In genomic region chr14:78399316-78399889, GRCh38 we compare ENCODE assay signal across 10 cellular contexts.
DNase-seq lines count a peak whose midpoint lies in the region; ATAC-seq, FAIRE-seq and TF ChIP-seq lines count a peak whose summit lies in the region.
"Had no signal": no experiment of that assay in that cellular context is flagged by ENCODE, and none has a peak within 500 bp of the region (broad histone marks: within the 10 kb centered on the region; RNA-seq: fewer than 3 reads in every experiment).

No MANE protein-coding gene starts in this region.

- SMC1A ChIA-PET in GM12878 (lab: Charles Lee; ENCODE audit: uncharacterized antibody, unreplicated experiment): interaction anchor here (1.0 kb wide), 1 partner anchor 49 kb away, joined by 3 read pairs; no protein-coding TSS in a partner anchor

- DNase-seq in activated CD4-positive, alpha-beta T cell treated with anti-CD3 and anti-CD28 coated beads for 48 hours: peak; percentile 27
- DNase-seq in activated CD4-positive, alpha-beta T cell treated with anti-CD3 and anti-CD28 coated beads, Interleukin-2, amount 50 U/mL, for 4 hours: no peak
- peak; percentile 14 for DNase-seq in KBM-7
- no peak for DNase-seq in GM12878 (ENCODE audit: low read depth, low spot score)
- peak; percentile 13 for DNase-seq in myocyte (ENCODE audit: low read depth)
- DNase-seq in coronary artery (ENCODE audit: low spot score): no peak
- no peak for DNase-seq in upper lobe of left lung
- no peak for DNase-seq in heart left ventricle
- DNase-seq: activated CD4-positive, CD25-positive, alpha-beta regulatory T cell treated with anti-CD3 and anti-CD28 coated beads, Interleukin-2, amount 50 U/mL, for 72 hours; NCI-H1105 had no signal

- TF ChIP-seq POLR2A in GM12878 (IDR thresholded peaks at IDR 0.05; ENCODE audit: low read depth, low read length) (no peak), upper lobe of left lung (IDR thresholded peaks at IDR 0.05) (no peak), heart left ventricle (IDR thresholded peaks at IDR 0.05) (no peak)

- intact Hi-C loops in GM12878 (cut with micrococcal nuclease; ENCODE audit: unreplicated experiment) (no loop called here), heart left ventricle (cut with DNase I) (no loop called here)

- CTCF ChIA-PET in GM12878 (lab: Yijun Ruan, JAX): no interaction called here

- RAD21 ChIA-PET in GM12878 (lab: Charles Lee; ENCODE audit: unreplicated experiment): no interaction called here

- H3K36me3 ChIP-seq in GM12878 (ENCODE audit: control insufficient read depth in 2 of 2, insufficient read depth in 2 of 2, low read length in 1 of 2): no peaks in the 10 kb centered on the region
- no peaks in the 10 kb centered on the region for H3K36me3 ChIP-seq in upper lobe of left lung
- no peaks in the 10 kb centered on the region for H3K36me3 ChIP-seq in heart left ventricle

- H3K4me2 ChIP-seq in GM12878 (ENCODE audit: control insufficient read depth, insufficient read depth): no peak overlapping the region

- TF ChIP-seq EP300 in GM12878 (IDR thresholded peaks at IDR 0.05; ENCODE audit: borderline replicate concordance in 1 of 2, control insufficient read depth in 1 of 2, low read depth in 2 of 2, low read length in 2 of 2): no peak
- no peak for TF ChIP-seq EP300 in upper lobe of left lung (IDR thresholded peaks at IDR 0.05)

- H3K4me3 ChIP-seq in GM12878 (no peak overlapping the region), coronary artery (no peak overlapping the region), upper lobe of left lung (no peak overlapping the region), heart left ventricle (no peak overlapping the region)

- 16% methylated on average over 3 of the region's 3 CpGs for WGBS in GM12878 (ENCODE audit: insufficient coverage, insufficient replicate concordance, low lambda C conversion rate, missing lambda C conversion rate)
- 63 to 68% methylated on average over 3 of the region's 3 CpGs for WGBS in upper lobe of left lung, 2 donors
- WGBS in heart left ventricle, 4 donors: 56% methylated on average over 3 of the region's 3 CpGs

- H3K9me3 ChIP-seq in GM12878 (replicated peaks; ENCODE audit: control insufficient read depth, insufficient read depth, low read length) (no peaks in the 10 kb centered on the region), upper lobe of left lung (no peaks in the 10 kb centered on the region), heart left ventricle (no peaks in the 10 kb centered on the region)

- no peak overlapping the region for H3K9ac ChIP-seq in GM12878 (ENCODE audit: control insufficient read depth, insufficient read depth, low read length)

- TF ChIP-seq RAD21 in GM12878 (IDR thresholded peaks at IDR 0.05; ENCODE audit: insufficient read depth, low read depth, low read length): no peak

- no peaks in the 10 kb centered on the region for H4K20me1 ChIP-seq in GM12878 (ENCODE audit: control insufficient read depth, insufficient read depth)

- no peak for TF ChIP-seq CTCF in GM12878 (IDR thresholded peaks at IDR 0.05 in 2 of 3, conservative IDR thresholded peaks at IDR 0.05 in 1 of 3; ENCODE audit: control insufficient read depth in 2 of 3, extremely low read depth in 1 of 3, insufficient read depth in 1 of 3, low read depth in 3 of 3, low read length in 3 of 3)
- no peak for TF ChIP-seq CTCF in coronary artery (IDR thresholded peaks at IDR 0.05)
- no peak for TF ChIP-seq CTCF in upper lobe of left lung (IDR thresholded peaks at IDR 0.05)
- no peak for TF ChIP-seq CTCF in heart left ventricle (IDR thresholded peaks at IDR 0.05)

- ATAC-seq in GM12878 (no peak), upper lobe of left lung (ENCODE audit: low FRiP score in 2 of 2) (no peak), heart left ventricle (no peak)

- POLR2A ChIA-PET in GM12878 (lab: Charles Lee): no interaction called here

- BruUV-seq in GM12878 (replicated peaks; lab: Mats Ljungman, UMichigan): no TSS peak

- H3K27me3 ChIP-seq in GM12878 (replicated peaks in 1 of 2; ENCODE audit: control insufficient read depth in 2 of 2, insufficient read depth in 2 of 2, low read length in 1 of 2) (no peaks in the 10 kb centered on the region), upper lobe of left lung (no peaks in the 10 kb centered on the region), heart left ventricle (peaks cover 0 to 8% (median 0%) of the 10 kb centered on the region in 9 donors)

- no peak for FAIRE-seq in GM12878 (lab: Jason Lieb, UNC)

- in situ Hi-C loops in KBM-7 (cut with MboI; ENCODE audit: low pct_unique_long_range_greater_than_20kb, low sequenced_read_pairs): no loop called here
- in situ Hi-C loops in GM12878 (cut with MboI): no loop called here

- no peaks in the 10 kb centered on the region for H3K4me1 ChIP-seq in GM12878 (ENCODE audit: control insufficient read depth, insufficient read depth, low read length)
- no peaks in the 10 kb centered on the region for H3K4me1 ChIP-seq in upper lobe of left lung
- H3K4me1 ChIP-seq in heart left ventricle: peaks cover 0 to 6% (median 0%) of the 10 kb centered on the region in 12 donors

- H3K27ac ChIP-seq in GM12878 (ENCODE audit: control insufficient read depth, insufficient read depth) (no peak overlapping the region), coronary artery (no peak overlapping the region), upper lobe of left lung (no peak overlapping the region), heart left ventricle (no peak overlapping the region)

- no peak overlapping the region for H2AFZ ChIP-seq in GM12878 (ENCODE audit: control insufficient read depth, low read depth, low read length)

- peaks cover 3% of the 10 kb centered on the region; the same call in 1 of the 2 replicates for H3K79me2 ChIP-seq in GM12878 (ENCODE audit: control insufficient read depth, insufficient read depth, low read length)

TF ChIP-seq in GM12878, 131 proteins besides CTCF, POLR2A, EP300 and RAD21:
- no peak for TF ChIP-seq MAX (IDR thresholded peaks at IDR 0.05; ENCODE audit: low read depth, low read length)
- TF ChIP-seq, protein P1, sequence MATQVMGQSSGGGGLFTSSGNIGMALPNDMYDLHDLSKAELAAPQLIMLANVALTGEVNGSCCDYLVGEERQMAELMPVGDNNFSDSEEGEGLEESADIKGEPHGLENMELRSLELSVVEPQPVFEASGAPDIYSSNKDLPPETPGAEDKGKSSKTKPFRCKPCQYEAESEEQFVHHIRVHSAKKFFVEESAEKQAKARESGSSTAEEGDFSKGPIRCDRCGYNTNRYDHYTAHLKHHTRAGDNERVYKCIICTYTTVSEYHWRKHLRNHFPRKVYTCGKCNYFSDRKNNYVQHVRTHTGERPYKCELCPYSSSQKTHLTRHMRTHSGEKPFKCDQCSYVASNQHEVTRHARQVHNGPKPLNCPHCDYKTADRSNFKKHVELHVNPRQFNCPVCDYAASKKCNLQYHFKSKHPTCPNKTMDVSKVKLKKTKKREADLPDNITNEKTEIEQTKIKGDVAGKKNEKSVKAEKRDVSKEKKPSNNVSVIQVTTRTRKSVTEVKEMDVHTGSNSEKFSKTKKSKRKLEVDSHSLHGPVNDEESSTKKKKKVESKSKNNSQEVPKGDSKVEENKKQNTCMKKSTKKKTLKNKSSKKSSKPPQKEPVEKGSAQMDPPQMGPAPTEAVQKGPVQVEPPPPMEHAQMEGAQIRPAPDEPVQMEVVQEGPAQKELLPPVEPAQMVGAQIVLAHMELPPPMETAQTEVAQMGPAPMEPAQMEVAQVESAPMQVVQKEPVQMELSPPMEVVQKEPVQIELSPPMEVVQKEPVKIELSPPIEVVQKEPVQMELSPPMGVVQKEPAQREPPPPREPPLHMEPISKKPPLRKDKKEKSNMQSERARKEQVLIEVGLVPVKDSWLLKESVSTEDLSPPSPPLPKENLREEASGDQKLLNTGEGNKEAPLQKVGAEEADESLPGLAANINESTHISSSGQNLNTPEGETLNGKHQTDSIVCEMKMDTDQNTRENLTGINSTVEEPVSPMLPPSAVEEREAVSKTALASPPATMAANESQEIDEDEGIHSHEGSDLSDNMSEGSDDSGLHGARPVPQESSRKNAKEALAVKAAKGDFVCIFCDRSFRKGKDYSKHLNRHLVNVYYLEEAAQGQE (IDR thresholded peaks at IDR 0.05; ENCODE audit: low read depth, low read length): peak; percentile 95

Comparison
In these comparisons a context has a peak if more than half of its experiments do, and no peak if none do; other contexts are left out.
1. DNase-seq: peak in activated CD4-positive, alpha-beta T cell treated with anti-CD3 and anti-CD28 coated beads for 48 hours (single experiment), KBM-7 (single experiment) and myocyte (single experiment); none in activated CD4-positive, alpha-beta T cell treated with anti-CD3 and anti-CD28 coated beads, Interleukin-2, amount 50 U/mL, for 4 hours (0 of 2), GM12878 (single experiment), coronary artery (single experiment), upper lobe of left lung (0 of 2) and heart left ventricle (0 of 5).